In genomic region chr10:26048756-26049155, GRCh38 we compare ENCODE assay signal across 27 cellular contexts.
"Had no signal": no experiment of that assay in that cellular context is flagged by ENCODE, and none has a peak within 500 bp of the region (broad histone marks: within the 10 kb centered on the region; RNA-seq: fewer than 3 reads in every experiment).

No MANE protein-coding gene starts in this region.

- H3K36me3 ChIP-seq: stomach, thyroid gland, upper lobe of left lung had no signal

- H3K9me3 ChIP-seq: stomach, thyroid gland, upper lobe of left lung had no signal

- H3K4me1 ChIP-seq: foreskin keratinocyte, stomach had no signal

- ATAC-seq: activated naive CD8-positive, alpha-beta T cell treated with anti-CD3 and anti-CD28 coated beads, Interleukin-2, amount 50 U/mL, for 24 hours; activated T-cell treated with anti-CD3 and anti-CD28 coated beads, Interleukin-2, amount 50 U/mL, for 4 hours; esophagus mucosa; foreskin keratinocyte; left cardiac atrium; left ventricle myocardium superior; stimulated activated naive B cell treated with anti-CD40 and anti-IgM and Interleukin-4, amounts not matched to agents 10 μg/mL and 1 μg/mL and 100 μg/mL, for 72 hours; T-helper 17 cell had no signal

- H3K4me3 ChIP-seq: smooth muscle cell, stomach, thyroid gland, upper lobe of left lung had no signal

- H3K4me1 Mint-ChIP-seq: activated CD4-positive, alpha-beta memory T cell treated with anti-CD3 and anti-CD28 coated beads, Interleukin-2, amount 10 ng/mL, durations not matched to agents 7 days and 5 days; activated CD4-positive, alpha-beta T cell treated with anti-CD3 and anti-CD28 coated beads, Interleukin-2, amount 10 ng/mL, durations not matched to agents 7 days and 5 days; activated naive CD4-positive, alpha-beta T cell treated with anti-CD3 and anti-CD28 coated beads, Interleukin-2, amount 50 U/mL, for 24 hours; activated naive CD8-positive, alpha-beta T cell treated with anti-CD3 and anti-CD28 coated beads, Interleukin-2, amount 50 U/mL, for 24 hours; central memory CD8-positive, alpha-beta T cell; stimulated activated naive B cell treated with anti-CD40 and anti-IgM and Interleukin-4, amounts not matched to agents 10 μg/mL and 1 μg/mL and 100 μg/mL, for 72 hours; T-helper 17 cell had no signal

- H3K9me3 Mint-ChIP-seq: activated CD4-positive, alpha-beta memory T cell treated with anti-CD3 and anti-CD28 coated beads, Interleukin-2, amount 10 ng/mL, durations not matched to agents 7 days and 5 days; activated CD4-positive, alpha-beta T cell treated with anti-CD3 and anti-CD28 coated beads, Interleukin-2, amount 10 ng/mL, durations not matched to agents 7 days and 5 days; activated T-cell treated with anti-CD3 and anti-CD28 coated beads, Interleukin-2, amount 50 U/mL, for 4 hours; activated T-helper 2 cell treated with anti-CD3 and anti-CD28 coated beads, Interferon-gamma antibody, Interleukin-2, Interleukin-4, amounts not matched to agents 10 μg/mL and 5 μg/mL and 100 μg/mL, durations not matched to agents 14 hours and 24 hours and 36 hours; central memory CD8-positive, alpha-beta T cell; dendritic cell treated with granulocyte-macrophage colony-stimulating factor and Interleukin-4, amounts not matched to agents 40 ng/mL and 50 ng/mL, for 4 days; nephron; stimulated activated naive B cell treated with anti-CD40 and anti-IgM and Interleukin-4, amounts not matched to agents 10 μg/mL and 1 μg/mL and 100 μg/mL, for 72 hours had no signal

- H3K27me3 Mint-ChIP-seq: activated CD4-positive, alpha-beta memory T cell treated with anti-CD3 and anti-CD28 coated beads, Interleukin-2, amount 10 ng/mL, durations not matched to agents 7 days and 5 days; activated CD4-positive, alpha-beta T cell treated with anti-CD3 and anti-CD28 coated beads, Interleukin-2, amount 10 ng/mL, durations not matched to agents 7 days and 5 days; activated naive CD4-positive, alpha-beta T cell treated with anti-CD3 and anti-CD28 coated beads, Interleukin-2, amount 50 U/mL, for 24 hours; central memory CD8-positive, alpha-beta T cell; dendritic cell treated with granulocyte-macrophage colony-stimulating factor and Interleukin-4, amounts not matched to agents 40 ng/mL and 50 ng/mL, for 4 days; stimulated activated naive B cell treated with anti-CD40 and anti-IgM and Interleukin-4, amounts not matched to agents 10 μg/mL and 1 μg/mL and 100 μg/mL, for 72 hours had no signal

- H3K27me3 ChIP-seq: foreskin keratinocyte, stomach, thyroid gland, upper lobe of left lung had no signal

- H3K36me3 Mint-ChIP-seq: activated naive CD4-positive, alpha-beta T cell treated with anti-CD3 and anti-CD28 coated beads, Interleukin-2, amount 50 U/mL, for 24 hours; stimulated activated naive B cell treated with anti-CD40 and anti-IgM and Interleukin-4, amounts not matched to agents 10 μg/mL and 1 μg/mL and 100 μg/mL, for 72 hours had no signal

- H3K27ac Mint-ChIP-seq: activated CD4-positive, alpha-beta memory T cell treated with anti-CD3 and anti-CD28 coated beads, Interleukin-2, amount 10 ng/mL, durations not matched to agents 7 days and 5 days; activated CD4-positive, alpha-beta T cell treated with anti-CD3 and anti-CD28 coated beads, Interleukin-2, amount 10 ng/mL, durations not matched to agents 7 days and 5 days; activated naive CD4-positive, alpha-beta T cell treated with anti-CD3 and anti-CD28 coated beads, Interleukin-2, amount 50 U/mL, for 24 hours; activated naive CD8-positive, alpha-beta T cell treated with anti-CD3 and anti-CD28 coated beads, Interleukin-2, amount 50 U/mL, for 24 hours; activated T-helper 2 cell treated with anti-CD3 and anti-CD28 coated beads, Interferon-gamma antibody, Interleukin-2, Interleukin-4, amounts not matched to agents 10 μg/mL and 5 μg/mL and 100 μg/mL, durations not matched to agents 14 hours and 24 hours and 36 hours; dendritic cell treated with granulocyte-macrophage colony-stimulating factor and Interleukin-4, amounts not matched to agents 40 ng/mL and 50 ng/mL, for 4 days; endodermal cell; nephron; stimulated activated naive B cell treated with anti-CD40 and anti-IgM and Interleukin-4, amounts not matched to agents 10 μg/mL and 1 μg/mL and 100 μg/mL, for 72 hours; T-helper 17 cell had no signal

- H3K4me3 Mint-ChIP-seq: activated CD4-positive, alpha-beta memory T cell treated with anti-CD3 and anti-CD28 coated beads, Interleukin-2, amount 10 ng/mL, durations not matched to agents 7 days and 5 days; activated CD4-positive, alpha-beta T cell treated with anti-CD3 and anti-CD28 coated beads, Interleukin-2, amount 10 ng/mL, durations not matched to agents 7 days and 5 days; activated naive CD4-positive, alpha-beta T cell treated with anti-CD3 and anti-CD28 coated beads, Interleukin-2, amount 50 U/mL, for 24 hours; activated naive CD8-positive, alpha-beta T cell treated with anti-CD3 and anti-CD28 coated beads, Interleukin-2, amount 50 U/mL, for 24 hours; activated T-cell treated with anti-CD3 and anti-CD28 coated beads, Interleukin-2, amount 50 U/mL, for 4 hours; central memory CD8-positive, alpha-beta T cell; dendritic cell treated with granulocyte-macrophage colony-stimulating factor and Interleukin-4, amounts not matched to agents 40 ng/mL and 50 ng/mL, for 4 days; endodermal cell; nephron; stimulated activated naive B cell treated with anti-CD40 and anti-IgM and Interleukin-4, amounts not matched to agents 10 μg/mL and 1 μg/mL and 100 μg/mL, for 72 hours; T-helper 17 cell had no signal

- H3K27ac ChIP-seq: foreskin keratinocyte, stomach, thyroid gland, upper lobe of left lung had no signal

- DNase-seq: activated CD4-positive, alpha-beta memory T cell treated with anti-CD3 and anti-CD28 coated beads, Interleukin-2, amount 10 ng/mL, durations not matched to agents 7 days and 5 days; activated CD4-positive, alpha-beta T cell treated with anti-CD3 and anti-CD28 coated beads for 1 hour; activated CD4-positive, alpha-beta T cell treated with anti-CD3 and anti-CD28 coated beads, Interleukin-2, amount 10 ng/mL, durations not matched to agents 7 days and 5 days; activated CD8-positive, alpha-beta memory T cell treated with anti-CD3 and anti-CD28 coated beads, Interleukin-2, amount 50 U/mL, for 48 hours; activated naive CD8-positive, alpha-beta T cell treated with anti-CD3 and anti-CD28 coated beads, Interleukin-2, amount 50 U/mL, for 24 hours; activated T-cell treated with anti-CD3 and anti-CD28 coated beads, Interleukin-2, amount 50 U/mL, for 4 hours; amygdala; endodermal cell; foreskin keratinocyte; islet precursor cell; left cardiac atrium; left ventricle myocardium superior; stimulated activated CD4-positive, alpha-beta T cell treated with anti-CD3 and anti-CD28 coated beads, Interleukin-1b, Interleukin-23, amount 100 ng/mL, for 48 hours; stimulated activated naive B cell treated with anti-CD40 and anti-IgM and Interleukin-4, amounts not matched to agents 10 μg/mL and 1 μg/mL and 100 μg/mL, for 72 hours; stomach; T-helper 17 cell; T1000; thyroid gland; upper lobe of left lung had no signal

- FAIRE-seq: bronchial epithelial cell had no signal
